ENCODE assay signal across 10 cellular contexts in genomic region chr14:91858536-91859275, GRCh38. TPM values are rescaled to one million over a fixed set of nuclear protein-coding genes. Genes with fewer than 3 reads are reported as not detected.
DNase-seq lines count a peak whose midpoint lies in the region; ATAC-seq, FAIRE-seq and TF ChIP-seq lines count a peak whose summit lies in the region.
"Had no signal": no experiment of that assay in that cellular context is flagged by ENCODE, and none has a peak within 500 bp of the region (broad histone marks: within the 10 kb centered on the region; RNA-seq: fewer than 3 reads in every experiment).

No MANE protein-coding gene starts in this region.

- H3K4me3 ChIP-seq in astrocyte of the cerebellum (ENCODE audit: low read depth, low read length), result no peak overlapping the region
- no peak overlapping the region for H3K4me3 ChIP-seq in pancreas
- H3K4me3 ChIP-seq: tibial artery had no signal

- WGBS in pancreas, 2 donors, result 30 to 40% methylated on average over 8 of the region's 8 CpGs

- no peak for TF ChIP-seq CTCF in astrocyte of the cerebellum (IDR thresholded peaks at IDR 0.05; ENCODE audit: low read depth, low read length, missing control alignments)
- no peak for TF ChIP-seq CTCF in pancreas (IDR thresholded peaks at IDR 0.05)

- peaks cover 0 to 13% (median 3%) of the 10 kb centered on the region in 3 donors for H3K4me1 ChIP-seq in pancreas

- H3K27ac ChIP-seq in pancreas, result peak overlapping the region in 2 of 4 donors; percentile 3 to 7
- H3K27ac ChIP-seq: KMS-11, tibial artery had no signal

- H3K27me3 ChIP-seq in pancreas, result no peaks in the 10 kb centered on the region
- H3K27me3 ChIP-seq: tibial artery had no signal

- FAIRE-seq in pancreas (lab: Jason Lieb, UNC), result no peak

- intact Hi-C loops in pancreas (cut with DNase I), result no loop called here

- H3K9me3 ChIP-seq in pancreas, result no peaks in the 10 kb centered on the region
- H3K9me3 ChIP-seq: tibial artery had no signal

- peak; percentile 84 for ATAC-seq in GM19395 (IDR thresholded peaks at IDR 0.05; ENCODE audit: unreplicated experiment)
- ATAC-seq in pancreas, result peak; percentile 71 to 92 (median 80)
- ATAC-seq in GM18873 (IDR thresholded peaks at IDR 0.05; ENCODE audit: low FRiP score, unreplicated experiment), result no peak

- in situ Hi-C loops in Caki2 (cut with HindIII; ENCODE audit: low pct_unique_long_range_greater_than_20kb, low sequenced_read_pairs), result no loop called here
- in situ Hi-C loops in astrocyte of the cerebellum (cut with HindIII; ENCODE audit: low sequenced_read_pairs), result no loop called here
- in situ Hi-C loops in KBM-7 (cut with MboI; ENCODE audit: low pct_unique_long_range_greater_than_20kb, low sequenced_read_pairs), result no loop called here

- H3K36me3 ChIP-seq in pancreas, result no peaks in the 10 kb centered on the region
- H3K36me3 ChIP-seq: tibial artery had no signal

- DNase-seq in Caki2 (ENCODE audit: low read depth) (peak; percentile 11), HT1080 (ENCODE audit: low read depth) (peak; percentile 31), astrocyte of the cerebellum (ENCODE audit: low read depth) (peak; percentile 26), pancreas (no peak), KBM-7 (no peak)
- no peak for DNase-seq in activated effector memory CD4-positive, alpha-beta T cell treated with anti-CD3 and anti-CD28 coated beads, Interleukin-2, amount 50 U/mL, for 16 hours

RNA-seq across cellular contexts. Expression of gene TC2N, which starts 8.6 kb away (rescaled TPM):
- not detected in 2 replicates for total RNA-seq in Caki2 (2014; rRNA removed; shearing (Covaris generic); ENCODE audit: low replicate concordance)
- not detected in 2 replicates for total RNA-seq in HT1080 (2014; rRNA removed; shearing (Covaris generic))
- 0.01 and 0.56 TPM in 2 replicates for polyA plus RNA-seq in HT1080 (2015; cell fraction: cytosol; rRNA removed)
- polyA plus RNA-seq in HT1080 (2015; cell fraction: nucleus; rRNA removed), result not detected in 2 replicates
- total RNA-seq in pancreas, result 100 to 1,000 TPM in 5 of 6 donors, 10 to 100 TPM in 1; 96.5 to 215 (median 119) TPM
- polyA plus RNA-seq in pancreas, result 10 to 100 TPM; 23.9 to 45.4 TPM

Comparison
In these comparisons a context has a peak if more than half of its experiments do, and no peak if none do; other contexts are left out.
1. DNase-seq: peak in Caki2 (single experiment), HT1080 (single experiment) and astrocyte of the cerebellum (single experiment); none in pancreas (0 of 6), activated effector memory CD4-positive, alpha-beta T cell treated with anti-CD3 and anti-CD28 coated beads, Interleukin-2, amount 50 U/mL, for 16 hours (single experiment) and KBM-7 (single experiment).
2. RNA of gene TC2N, which starts 8.6 kb away (total RNA-seq): 96.5 to 215 TPM in pancreas; not detected in Caki2 and not detected in HT1080; every median in the first group is over 10 times any median in the second.